ENCODE assay signal across 14 cellular contexts in genomic region chr11:66015094-66015881, GRCh38. TPM values are rescaled to one million over a fixed set of nuclear protein-coding genes. Genes with fewer than 3 reads are reported as not detected.
DNase-seq lines count a peak whose midpoint lies in the region; ATAC-seq lines count a peak whose summit lies in the region.
"Had no signal": no experiment of that assay in that cellular context is flagged by ENCODE, and none has a peak within 500 bp of the region (broad histone marks: within the 10 kb centered on the region; RNA-seq: fewer than 3 reads in every experiment).

No MANE protein-coding gene starts in this region.

- no peaks in the 10 kb centered on the region for H3K4me1 ChIP-seq in CD8-positive, alpha-beta memory T cell (ENCODE audit: insufficient read depth, low read length)

- H3K4me3 ChIP-seq in CD8-positive, alpha-beta memory T cell (ENCODE audit: low read length): no peak overlapping the region

- CTCF ChIA-PET in CD8-positive, alpha-beta memory T cell (lab: Charles Lee): no interaction called here

- H3K9me3 ChIP-seq in CD8-positive, alpha-beta memory T cell (ENCODE audit: low read length): no peaks in the 10 kb centered on the region

- no peak overlapping the region for H3K27ac ChIP-seq in CD8-positive, alpha-beta memory T cell (ENCODE audit: low read depth, low read length)

- DNase-seq in AG20443 (ENCODE audit: low spot score) (peak; percentile 56), M059J (ENCODE audit: low read depth) (peak; percentile 95), dermis blood vessel endothelial cell (peak; percentile 75), myocyte (ENCODE audit: low read depth) (peak; percentile 96), DMS53 (lab: John Stamatoyannopoulos, UW) (no peak)
- DNase-seq in CD8-positive, alpha-beta memory T cell: no peak
- DNase-seq: activated CD8-positive, alpha-beta T cell treated with anti-CD3 and anti-CD28 coated beads, Interleukin-2, amount 10 ng/mL, durations not matched to agents 7 days and 5 days; anterior cingulate cortex; CD4-positive, CD25-positive, alpha-beta regulatory T cell; KBM-7; stimulated activated naive B cell treated with anti-CD40 and anti-IgM and Interleukin-4, amounts not matched to agents 10 μg/mL and 1 μg/mL and 100 μg/mL, for 72 hours had no signal

- no peaks in the 10 kb centered on the region for H3K36me3 Mint-ChIP-seq in CD8-positive, alpha-beta memory T cell
- H3K36me3 Mint-ChIP-seq: CD4-positive, CD25-positive, alpha-beta regulatory T cell; stimulated activated naive B cell treated with anti-CD40 and anti-IgM and Interleukin-4, amounts not matched to agents 10 μg/mL and 1 μg/mL and 100 μg/mL, for 72 hours had no signal

- peaks cover 16 to 25% of the 10 kb centered on the region in 2 donors for H3K27me3 Mint-ChIP-seq in CD8-positive, alpha-beta memory T cell

- ATAC-seq in HG03342 (IDR thresholded peaks at IDR 0.05; ENCODE audit: unreplicated experiment) (no peak), GM18519 (IDR thresholded peaks at IDR 0.05; ENCODE audit: low FRiP score, unreplicated experiment) (no peak)
- ATAC-seq: activated CD8-positive, alpha-beta T cell treated with anti-CD3 and anti-CD28 coated beads, Interleukin-2, amount 10 ng/mL, durations not matched to agents 7 days and 5 days; stimulated activated naive B cell treated with anti-CD40 and anti-IgM and Interleukin-4, amounts not matched to agents 10 μg/mL and 1 μg/mL and 100 μg/mL, for 72 hours had no signal

- H3K4me1 Mint-ChIP-seq in CD8-positive, alpha-beta memory T cell: no peaks in the 10 kb centered on the region
- H3K4me1 Mint-ChIP-seq: CD4-positive, CD25-positive, alpha-beta regulatory T cell had no signal

- H3K27ac Mint-ChIP-seq in CD8-positive, alpha-beta memory T cell: no peak overlapping the region
- H3K27ac Mint-ChIP-seq: activated CD8-positive, alpha-beta T cell treated with anti-CD3 and anti-CD28 coated beads, Interleukin-2, amount 10 ng/mL, durations not matched to agents 7 days and 5 days; stimulated activated naive B cell treated with anti-CD40 and anti-IgM and Interleukin-4, amounts not matched to agents 10 μg/mL and 1 μg/mL and 100 μg/mL, for 72 hours had no signal

- no peaks in the 10 kb centered on the region for H3K36me3 ChIP-seq in CD8-positive, alpha-beta memory T cell (ENCODE audit: insufficient read depth, low read length)

- no peak overlapping the region for H3K4me3 Mint-ChIP-seq in CD8-positive, alpha-beta memory T cell
- H3K4me3 Mint-ChIP-seq: activated CD8-positive, alpha-beta T cell treated with anti-CD3 and anti-CD28 coated beads, Interleukin-2, amount 10 ng/mL, durations not matched to agents 7 days and 5 days; CD4-positive, CD25-positive, alpha-beta regulatory T cell; stimulated activated naive B cell treated with anti-CD40 and anti-IgM and Interleukin-4, amounts not matched to agents 10 μg/mL and 1 μg/mL and 100 μg/mL, for 72 hours had no signal

- peaks cover 16% of the 10 kb centered on the region for H3K27me3 ChIP-seq in CD8-positive, alpha-beta memory T cell (ENCODE audit: insufficient read depth, low read length, poor library complexity, severe bottlenecking)

- H3K9me3 Mint-ChIP-seq in CD8-positive, alpha-beta memory T cell: no peaks in the 10 kb centered on the region
- H3K9me3 Mint-ChIP-seq: stimulated activated naive B cell treated with anti-CD40 and anti-IgM and Interleukin-4, amounts not matched to agents 10 μg/mL and 1 μg/mL and 100 μg/mL, for 72 hours had no signal

- POLR2A ChIA-PET in CD8-positive, alpha-beta memory T cell (lab: Charles Lee): no interaction called here

RNA-seq across cellular contexts. Expression of gene CST6, which starts 3.5 kb away (rescaled TPM):
- 0.20 TPM in 1 of 2 replicates, not detected in the other for total RNA-seq in M059J (2014; rRNA removed; shearing (Covaris generic))
- total RNA-seq in dermis blood vessel endothelial cell (0.17 and 0.60 TPM in 2 replicates), myocyte (1.9 TPM in 1 of 2 replicates, not detected in the other)
- 1.2 TPM for polyA plus RNA-seq in myocyte (2012)
- not detected for total RNA-seq in CD8-positive, alpha-beta memory T cell
- polyA plus RNA-seq in CD8-positive, alpha-beta memory T cell: not detected
- total RNA-seq: activated CD8-positive, alpha-beta T cell treated with anti-CD3 and anti-CD28 coated beads, Interleukin-2, amount 10 ng/mL, durations not matched to agents 7 days and 5 days; CD4-positive, CD25-positive, alpha-beta regulatory T cell; mononuclear cell had no signal
- polyA plus RNA-seq: CD4-positive, CD25-positive, alpha-beta regulatory T cell had no signal

RNA-seq across cellular contexts. Expression of gene CATSPER1, which starts 11.0 kb away (rescaled TPM):
- total RNA-seq in M059J (2014; rRNA removed; shearing (Covaris generic)): 1.6 TPM in 2 replicates
- 0.34 TPM in 1 of 2 replicates, not detected in the other for total RNA-seq in dermis blood vessel endothelial cell
- total RNA-seq in myocyte: not detected in 2 replicates
- 1.9 TPM for polyA plus RNA-seq in myocyte (2012)
- not detected for total RNA-seq in CD8-positive, alpha-beta memory T cell
- not detected for polyA plus RNA-seq in CD8-positive, alpha-beta memory T cell
- total RNA-seq: activated CD8-positive, alpha-beta T cell treated with anti-CD3 and anti-CD28 coated beads, Interleukin-2, amount 10 ng/mL, durations not matched to agents 7 days and 5 days; CD4-positive, CD25-positive, alpha-beta regulatory T cell had no signal
- polyA plus RNA-seq: CD4-positive, CD25-positive, alpha-beta regulatory T cell had no signal

RNA-seq across cellular contexts. Expression of gene BANF1, which starts 13.0 kb away (rescaled TPM):
- 97.1 and 106 TPM in 2 replicates for total RNA-seq in M059J (2014; rRNA removed; shearing (Covaris generic))
- total RNA-seq in dermis blood vessel endothelial cell: 18.2 and 23.2 TPM in 2 replicates
- total RNA-seq in myocyte: 59.3 and 67.2 TPM in 2 replicates
- polyA plus RNA-seq in myocyte (2012): 268 TPM
- 100 to 1,000 TPM; 264 to 268 TPM for total RNA-seq in CD8-positive, alpha-beta memory T cell
- 205 TPM for polyA plus RNA-seq in CD8-positive, alpha-beta memory T cell

RNA-seq across cellular contexts. Expression of gene EIF1AD, which starts 13.3 kb away (rescaled TPM):
- 46.0 and 46.9 TPM in 2 replicates for total RNA-seq in M059J (2014; rRNA removed; shearing (Covaris generic))
- total RNA-seq in dermis blood vessel endothelial cell (32.2 and 35.8 TPM in 2 replicates), myocyte (39.4 and 41.3 TPM in 2 replicates)
- polyA plus RNA-seq in myocyte (2012): 43.8 TPM
- total RNA-seq in CD8-positive, alpha-beta memory T cell: 10 to 100 TPM; 81.2 to 81.3 TPM
- polyA plus RNA-seq in CD8-positive, alpha-beta memory T cell: 16.1 TPM

RNA-seq across cellular contexts. Expression of gene GAL3ST3, which starts 33.7 kb away (rescaled TPM):
- not detected in 2 replicates for total RNA-seq in M059J (2014; rRNA removed; shearing (Covaris generic))
- total RNA-seq in dermis blood vessel endothelial cell (0.60 and 1.4 TPM in 2 replicates), myocyte (not detected in 2 replicates)
- 1.6 TPM for polyA plus RNA-seq in myocyte (2012)
- not detected for total RNA-seq in CD8-positive, alpha-beta memory T cell
- polyA plus RNA-seq in CD8-positive, alpha-beta memory T cell: not detected
- total RNA-seq: activated CD8-positive, alpha-beta T cell treated with anti-CD3 and anti-CD28 coated beads, Interleukin-2, amount 10 ng/mL, durations not matched to agents 7 days and 5 days; CD4-positive, CD25-positive, alpha-beta regulatory T cell; mononuclear cell had no signal
- polyA plus RNA-seq: CD4-positive, CD25-positive, alpha-beta regulatory T cell had no signal

Comparison
In these comparisons a context has a peak if more than half of its experiments do, and no peak if none do; other contexts are left out.
1. DNase-seq: peak in AG20443 (single experiment), M059J (single experiment), dermis blood vessel endothelial cell (single experiment) and myocyte (single experiment); none in DMS53 (single experiment) and CD8-positive, alpha-beta memory T cell (0 of 5).